Comparison of ENCODE assay signal across 1 cellular context in genomic region chr20:62025832-62026563, GRCh38.
A peak's percentile ranks its signal among the peaks of the same experiment; 100 is the strongest.
TF ChIP-seq lines count a peak whose summit lies in the region.

No MANE protein-coding gene starts in this region.

TF ChIP-seq in K562, 482 proteins besides CTCF, POLR2A, EP300 and RAD21 (continued from another document and continues in another):
- TF ChIP-seq AFF1 (IDR thresholded peaks at IDR 0.05; ENCODE audit: low read depth in 1 of 2, partially characterized antibody in 2 of 2) = no peak
- no peak for TF ChIP-seq DIDO1 (tag; IDR thresholded peaks at IDR 0.05; ENCODE audit: low read depth)
- TF ChIP-seq ZNF785 (CRISPR knock-in tag; IDR thresholded peaks at IDR 0.05) = no peak
- TF ChIP-seq POLR3A (IDR thresholded peaks at IDR 0.05; ENCODE audit: borderline replicate concordance, extremely low read depth, insufficient read depth, insufficient read length) = no peak
- TF ChIP-seq HDGF (IDR thresholded peaks at IDR 0.05) = 0 out of 2 replicates have a peak, but pooled peaks have one; percentile 57
- TF ChIP-seq DPF2 (IDR thresholded peaks at IDR 0.05) = no peak
- no peak for TF ChIP-seq ZNF165 (CRISPR knock-in tag; IDR thresholded peaks at IDR 0.05; ENCODE audit: borderline replicate concordance)
- no peak for TF ChIP-seq ZNF174 (CRISPR knock-in tag; IDR thresholded peaks at IDR 0.05)
- TF ChIP-seq, protein P1, sequence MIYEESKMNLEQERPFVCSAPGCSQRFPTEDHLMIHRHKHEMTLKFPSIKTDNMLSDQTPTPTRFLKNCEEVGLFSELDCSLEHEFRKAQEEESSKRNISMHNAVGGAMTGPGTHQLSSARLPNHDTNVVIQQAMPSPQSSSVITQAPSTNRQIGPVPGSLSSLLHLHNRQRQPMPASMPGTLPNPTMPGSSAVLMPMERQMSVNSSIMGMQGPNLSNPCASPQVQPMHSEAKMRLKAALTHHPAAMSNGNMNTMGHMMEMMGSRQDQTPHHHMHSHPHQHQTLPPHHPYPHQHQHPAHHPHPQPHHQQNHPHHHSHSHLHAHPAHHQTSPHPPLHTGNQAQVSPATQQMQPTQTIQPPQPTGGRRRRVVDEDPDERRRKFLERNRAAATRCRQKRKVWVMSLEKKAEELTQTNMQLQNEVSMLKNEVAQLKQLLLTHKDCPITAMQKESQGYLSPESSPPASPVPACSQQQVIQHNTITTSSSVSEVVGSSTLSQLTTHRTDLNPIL (CRISPR knock-in tag; IDR thresholded peaks at IDR 0.05) = no peak
- peak; percentile 68 for TF ChIP-seq KLF16 (IDR thresholded peaks at IDR 0.05)
- TF ChIP-seq EZH2 (IDR thresholded peaks at IDR 0.05; ENCODE audit: borderline replicate concordance, low read depth, low read length) = no peak
- TF ChIP-seq, protein P2, sequence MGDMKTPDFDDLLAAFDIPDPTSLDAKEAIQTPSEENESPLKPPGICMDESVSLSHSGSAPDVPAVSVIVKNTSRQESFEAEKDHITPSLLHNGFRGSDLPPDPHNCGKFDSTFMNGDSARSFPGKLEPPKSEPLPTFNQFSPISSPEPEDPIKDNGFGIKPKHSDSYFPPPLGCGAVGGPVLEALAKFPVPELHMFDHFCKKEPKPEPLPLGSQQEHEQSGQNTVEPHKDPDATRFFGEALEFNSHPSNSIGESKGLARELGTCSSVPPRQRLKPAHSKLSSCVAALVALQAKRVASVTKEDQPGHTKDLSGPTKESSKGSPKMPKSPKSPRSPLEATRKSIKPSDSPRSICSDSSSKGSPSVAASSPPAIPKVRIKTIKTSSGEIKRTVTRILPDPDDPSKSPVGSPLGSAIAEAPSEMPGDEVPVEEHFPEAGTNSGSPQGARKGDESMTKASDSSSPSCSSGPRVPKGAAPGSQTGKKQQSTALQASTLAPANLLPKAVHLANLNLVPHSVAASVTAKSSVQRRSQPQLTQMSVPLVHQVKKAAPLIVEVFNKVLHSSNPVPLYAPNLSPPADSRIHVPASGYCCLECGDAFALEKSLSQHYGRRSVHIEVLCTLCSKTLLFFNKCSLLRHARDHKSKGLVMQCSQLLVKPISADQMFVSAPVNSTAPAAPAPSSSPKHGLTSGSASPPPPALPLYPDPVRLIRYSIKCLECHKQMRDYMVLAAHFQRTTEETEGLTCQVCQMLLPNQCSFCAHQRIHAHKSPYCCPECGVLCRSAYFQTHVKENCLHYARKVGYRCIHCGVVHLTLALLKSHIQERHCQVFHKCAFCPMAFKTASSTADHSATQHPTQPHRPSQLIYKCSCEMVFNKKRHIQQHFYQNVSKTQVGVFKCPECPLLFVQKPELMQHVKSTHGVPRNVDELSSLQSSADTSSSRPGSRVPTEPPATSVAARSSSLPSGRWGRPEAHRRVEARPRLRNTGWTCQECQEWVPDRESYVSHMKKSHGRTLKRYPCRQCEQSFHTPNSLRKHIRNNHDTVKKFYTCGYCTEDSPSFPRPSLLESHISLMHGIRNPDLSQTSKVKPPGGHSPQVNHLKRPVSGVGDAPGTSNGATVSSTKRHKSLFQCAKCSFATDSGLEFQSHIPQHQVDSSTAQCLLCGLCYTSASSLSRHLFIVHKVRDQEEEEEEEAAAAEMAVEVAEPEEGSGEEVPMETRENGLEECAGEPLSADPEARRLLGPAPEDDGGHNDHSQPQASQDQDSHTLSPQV (IDR thresholded peaks at IDR 0.05) = peak; percentile 70; the same call in 1 of the 2 replicates
- TF ChIP-seq, protein P3, sequence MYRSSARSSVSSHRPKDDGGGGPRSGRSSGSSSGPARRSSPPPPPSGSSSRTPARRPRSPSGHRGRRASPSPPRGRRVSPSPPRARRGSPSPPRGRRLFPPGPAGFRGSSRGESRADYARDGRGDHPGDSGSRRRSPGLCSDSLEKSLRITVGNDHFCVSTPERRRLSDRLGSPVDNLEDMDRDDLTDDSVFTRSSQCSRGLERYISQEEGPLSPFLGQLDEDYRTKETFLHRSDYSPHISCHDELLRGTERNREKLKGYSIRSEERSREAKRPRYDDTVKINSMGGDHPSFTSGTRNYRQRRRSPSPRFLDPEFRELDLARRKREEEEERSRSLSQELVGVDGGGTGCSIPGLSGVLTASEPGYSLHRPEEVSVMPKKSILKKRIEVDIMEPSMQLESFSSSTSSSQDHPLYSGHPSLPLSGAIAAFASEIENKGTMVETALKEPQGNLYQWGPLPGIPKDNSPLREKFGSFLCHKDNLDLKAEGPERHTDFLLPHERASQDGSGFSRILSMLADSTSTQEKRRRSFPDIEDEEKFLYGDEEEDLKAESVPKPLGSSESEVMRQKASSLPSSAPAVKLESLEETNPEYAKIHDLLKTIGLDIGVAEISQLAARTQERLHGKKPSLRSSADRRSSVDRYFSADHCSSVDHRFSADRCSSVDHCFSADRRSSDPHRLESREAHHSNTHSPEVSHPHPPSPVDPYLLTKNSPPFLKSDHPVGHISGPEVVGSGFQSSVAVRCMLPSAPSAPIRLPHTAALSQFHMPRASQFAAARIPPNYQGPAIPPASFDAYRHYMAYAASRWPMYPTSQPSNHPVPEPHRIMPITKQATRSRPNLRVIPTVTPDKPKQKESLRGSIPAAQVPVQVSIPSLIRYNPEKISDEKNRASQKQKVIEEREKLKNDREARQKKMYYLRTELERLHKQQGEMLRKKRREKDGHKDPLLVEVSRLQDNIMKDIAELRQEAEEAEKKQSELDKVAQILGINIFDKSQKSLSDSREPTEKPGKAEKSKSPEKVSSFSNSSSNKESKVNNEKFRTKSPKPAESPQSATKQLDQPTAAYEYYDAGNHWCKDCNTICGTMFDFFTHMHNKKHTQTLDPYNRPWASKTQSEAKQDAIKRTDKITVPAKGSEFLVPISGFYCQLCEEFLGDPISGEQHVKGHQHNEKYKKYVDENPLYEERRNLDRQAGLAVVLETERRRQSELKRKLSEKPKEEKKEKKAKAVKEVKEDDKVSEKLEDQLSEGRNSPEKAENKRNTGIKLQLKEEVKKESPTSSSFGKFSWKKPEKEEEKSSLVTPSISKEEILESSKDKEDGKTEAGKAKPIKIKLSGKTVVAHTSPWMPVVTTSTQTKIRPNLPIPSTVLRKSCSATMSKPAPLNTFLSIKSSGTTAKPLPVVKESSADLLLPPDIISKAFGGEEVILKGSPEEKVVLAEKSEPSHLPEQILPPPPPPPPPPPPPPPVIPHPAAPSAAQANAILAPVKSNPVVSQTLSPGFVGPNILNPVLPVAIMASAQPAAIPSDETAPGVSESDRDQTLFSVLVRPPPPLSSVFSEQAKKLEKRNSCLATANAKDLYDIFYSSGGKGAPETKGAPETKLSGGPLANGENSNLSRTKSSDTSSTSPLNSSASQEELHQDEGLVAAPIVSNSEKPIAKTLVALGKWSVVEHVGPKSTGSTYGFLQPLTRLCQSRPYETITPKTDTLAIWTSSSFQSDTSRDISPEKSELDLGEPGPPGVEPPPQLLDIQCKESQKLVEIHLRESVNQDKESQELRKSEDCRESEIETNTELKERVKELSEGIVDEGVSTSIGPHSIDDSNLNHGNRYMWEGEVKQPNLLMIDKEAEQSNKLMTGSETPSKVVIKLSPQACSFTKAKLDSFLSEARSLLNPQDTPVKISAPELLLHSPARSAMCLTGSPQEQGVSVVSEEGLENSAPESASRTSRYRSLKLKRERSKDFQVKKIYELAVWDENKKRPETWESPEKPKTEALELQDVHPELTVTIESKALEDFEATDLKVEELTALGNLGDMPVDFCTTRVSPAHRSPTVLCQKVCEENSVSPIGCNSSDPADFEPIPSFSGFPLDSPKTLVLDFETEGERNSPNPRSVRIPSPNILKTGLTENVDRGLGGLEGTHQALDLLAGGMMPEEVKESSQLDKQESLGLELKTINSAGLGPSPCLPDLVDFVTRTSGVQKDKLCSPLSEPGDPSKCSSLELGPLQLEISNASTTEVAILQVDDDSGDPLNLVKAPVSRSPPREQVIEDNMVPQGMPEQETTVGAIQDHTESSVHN (IDR thresholded peaks at IDR 0.05; ENCODE audit: borderline replicate concordance in 1 of 2, low read depth in 1 of 2) = no peak
- TF ChIP-seq, protein P4, sequence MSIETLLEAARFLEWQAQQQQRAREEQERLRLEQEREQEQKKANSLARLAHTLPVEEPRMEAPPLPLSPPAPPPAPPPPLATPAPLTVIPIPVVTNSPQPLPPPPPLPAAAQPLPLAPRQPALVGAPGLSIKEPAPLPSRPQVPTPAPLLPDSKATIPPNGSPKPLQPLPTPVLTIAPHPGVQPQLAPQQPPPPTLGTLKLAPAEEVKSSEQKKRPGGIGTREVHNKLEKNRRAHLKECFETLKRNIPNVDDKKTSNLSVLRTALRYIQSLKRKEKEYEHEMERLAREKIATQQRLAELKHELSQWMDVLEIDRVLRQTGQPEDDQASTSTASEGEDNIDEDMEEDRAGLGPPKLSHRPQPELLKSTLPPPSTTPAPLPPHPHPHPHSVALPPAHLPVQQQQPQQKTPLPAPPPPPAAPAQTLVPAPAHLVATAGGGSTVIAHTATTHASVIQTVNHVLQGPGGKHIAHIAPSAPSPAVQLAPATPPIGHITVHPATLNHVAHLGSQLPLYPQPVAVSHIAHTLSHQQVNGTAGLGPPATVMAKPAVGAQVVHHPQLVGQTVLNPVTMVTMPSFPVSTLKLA (conservative IDR thresholded peaks at IDR 0.05) = peak; percentile 64 to 82
- no peak for TF ChIP-seq ZNF282 (CRISPR knock-in tag; IDR thresholded peaks at IDR 0.05)
- TF ChIP-seq CUX1 (CRISPR knock-in tag; IDR thresholded peaks at IDR 0.05) = no peak
- TF ChIP-seq CCNT2 (IDR thresholded peaks at IDR 0.05; ENCODE audit: borderline replicate concordance, extremely low read depth, insufficient read length, low read depth, low read length) = no peak
- no peak for TF ChIP-seq BRD9 (IDR thresholded peaks at IDR 0.05; ENCODE audit: low read depth, partially characterized antibody)
- no peak for TF ChIP-seq ZNF253 (CRISPR knock-in tag; conservative IDR thresholded peaks at IDR 0.05)
- TF ChIP-seq RNF2 (IDR thresholded peaks at IDR 0.05) = no peak
- TF ChIP-seq GATAD2B (IDR thresholded peaks at IDR 0.05; ENCODE audit: borderline replicate concordance) = no peak
